10 cellular contexts compared by ENCODE assay signal in the genomic region with DNA sequence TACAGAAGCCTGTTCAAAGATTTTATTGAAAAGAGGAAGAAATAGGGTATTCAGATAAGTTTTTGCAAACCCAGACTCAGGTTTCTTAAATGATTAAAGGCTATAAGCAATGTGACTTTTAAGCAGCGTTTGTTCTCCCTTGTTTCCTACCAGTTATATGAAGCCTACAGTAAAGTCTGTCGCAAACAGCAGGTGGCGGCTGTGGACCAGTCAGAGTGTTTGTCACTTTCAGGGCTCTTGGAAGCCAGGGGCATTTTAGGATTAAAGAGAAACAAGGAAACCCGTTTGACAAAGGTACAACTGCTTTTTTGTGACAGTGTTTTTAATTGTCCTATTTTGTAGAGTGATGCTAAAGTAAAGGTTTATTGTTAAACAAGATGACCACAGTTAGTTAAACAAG. TPM values are rescaled to one million over a fixed set of nuclear protein-coding genes. Genes with fewer than 3 reads are reported as not detected.
DNase-seq lines count a peak whose midpoint lies in the region; ATAC-seq, FAIRE-seq and TF ChIP-seq lines count a peak whose summit lies in the region.
"Had no signal": no experiment of that assay in that cellular context is flagged by ENCODE, and none has a peak within 500 bp of the region (broad histone marks: within the 10 kb centered on the region; RNA-seq: fewer than 3 reads in every experiment).

No MANE protein-coding gene starts in this region.

- H3K9me3 ChIP-seq in heart left ventricle (no peaks in the 10 kb centered on the region), SK-N-MC (ENCODE audit: low read depth, low read length) (no peaks in the 10 kb centered on the region)

- TF ChIP-seq POLR2A in heart left ventricle (IDR thresholded peaks at IDR 0.05) = no peak

- 52 to 69% (median 60%) methylated on average over 4 of the region's 4 CpGs for WGBS in heart left ventricle, 4 donors

- no peak overlapping the region for H3K9ac ChIP-seq in SK-N-MC (ENCODE audit: insufficient read length)

- no peaks in the 10 kb centered on the region for H3K27me3 ChIP-seq in heart left ventricle

- TF ChIP-seq CTCF in heart left ventricle (IDR thresholded peaks at IDR 0.05) = peak in 8 of 12 donors; percentile 5 to 49 (median 32)

- peaks cover 0 to 61% (median 34%) of the 10 kb centered on the region in 12 donors for H3K4me1 ChIP-seq in heart left ventricle

- intact Hi-C loops in heart left ventricle (cut with DNase I) = loop anchor here (5.0 to 10.0 kb wide), 4 partner anchors 113 to 236 kb away; a partner anchor contains a TSS
- intact Hi-C loops in left cardiac atrium (cut with DNase I) = loop anchor here (5.0 to 10.0 kb wide), 3 partner anchors 113 to 231 kb away; a partner anchor contains a TSS

- H3K36me3 ChIP-seq in heart left ventricle = peaks cover 0 to 6% (median 0%) of the 10 kb centered on the region in 9 donors
- H3K36me3 ChIP-seq in SK-N-MC (ENCODE audit: insufficient read depth, low read length) = peaks cover 66% of the 10 kb centered on the region

- ATAC-seq in heart left ventricle (no peak), left cardiac atrium (no peak), HG03442 (IDR thresholded peaks at IDR 0.05; ENCODE audit: unreplicated experiment) (no peak)

- H3K4me3 ChIP-seq in heart left ventricle (no peak overlapping the region), SK-N-MC (no peak overlapping the region)

- DNase-seq in heart left ventricle (no peak), left cardiac atrium (no peak), SK-N-MC (ENCODE audit: low read depth, low spot score) (no peak), islet precursor cell (peak; percentile 73), GM19239 (ENCODE audit: insufficient read length, low spot score) (no peak), foreskin melanocyte (no peak)
- DNase-seq in activated CD4-positive, alpha-beta T cell treated with anti-CD3 and anti-CD28 coated beads for 1 hour = no peak
- DNase-seq: activated CD4-positive, alpha-beta T cell treated with anti-CD3 and anti-CD28 coated beads, Interleukin-2, amount 50 U/mL, for 1 hour; NCI-H1105 treated with DMSO at 0.1 percent for 48 hours had no signal

- FAIRE-seq in GM19239 (lab: Jason Lieb, UNC) = no peak

- H3K27ac ChIP-seq in heart left ventricle = no peak overlapping the region
- H3K27ac ChIP-seq in SK-N-MC = peak overlapping the region; percentile 83; the same call in 1 of the 2 replicates

RNA-seq across cellular contexts. Expression of a gene that starts 7.7 kb away (rescaled TPM):
- total RNA-seq in heart left ventricle = 10 to 100 TPM; 14.1 to 41.4 (median 19.4) TPM
- 10 to 100 TPM; 15.5 to 22.0 TPM for polyA plus RNA-seq in heart left ventricle
- 10 to 100 TPM; 23.3 to 43.8 TPM for total RNA-seq in left cardiac atrium

RNA-seq across cellular contexts. Expression of a gene that starts 13.6 kb away (rescaled TPM):
- total RNA-seq in heart left ventricle (1 to 10 TPM in 2 of 9 donors, under 1 TPM in 7; 0.07 to 9.8 (median 0.69) TPM), left cardiac atrium (1 to 10 TPM; 1.3 to 1.9 TPM)
- polyA plus RNA-seq in heart left ventricle = 1 to 10 TPM in 1 of 2 donors, under 1 TPM in 1; 0.34 to 2.8 TPM
